26 cellular contexts compared by ENCODE assay signal in genomic region chr12:116116650-116117424, GRCh38.
DNase-seq lines count a peak whose midpoint lies in the region; ATAC-seq and TF ChIP-seq lines count a peak whose summit lies in the region.
"Had no signal": no experiment of that assay in that cellular context is flagged by ENCODE, and none has a peak within 500 bp of the region (broad histone marks: within the 10 kb centered on the region; RNA-seq: fewer than 3 reads in every experiment).

No MANE protein-coding gene starts in this region.

- no peak overlapping the region for H3K4me2 ChIP-seq in mammary epithelial cell (ENCODE audit: insufficient read depth, low read depth, low read length)

- intact Hi-C loops in mammary epithelial cell (cut with micrococcal nuclease): no loop called here
- intact Hi-C loops in MCF 10A (cut with micrococcal nuclease): no loop called here

- H4K20me1 ChIP-seq in mammary epithelial cell (ENCODE audit: insufficient read depth, low read length): peaks cover 4% of the 10 kb centered on the region

- H3K9me3 Mint-ChIP-seq in MCF 10A (ENCODE audit: unreplicated experiment) (no peaks in the 10 kb centered on the region), glutamatergic neuron (ENCODE audit: unreplicated experiment) (peaks cover 4% of the 10 kb centered on the region)
- no peaks in the 10 kb centered on the region for H3K9me3 Mint-ChIP-seq in activated T-helper 17 cell treated with anti-CD3 and anti-CD28 coated beads, Interleukin-2, amount 50 U/mL, for 72 hours
- H3K9me3 Mint-ChIP-seq in stimulated activated naive B cell treated with anti-CD40 and anti-IgM and Interleukin-4, amounts not matched to agents 10 μg/mL and 1 μg/mL and 100 μg/mL, for 72 hours: no peaks in the 10 kb centered on the region
- H3K9me3 Mint-ChIP-seq: activated T-helper 1 cell treated with anti-CD3 and anti-CD28 coated beads, Interleukin-12 subunit alpha, Interleukin-12 subunit beta, Interleukin-2, Interleukin-4 antibody, amounts not matched to agents 30 ng/mL and 10 ng/mL and 1 ng/mL, durations not matched to agents 14 hours and 24 hours and 36 hours; mesothelial cell of epicardium; natural killer cell treated with Interleukin-12 subunit alpha and Interleukin-12 subunit beta and Interleukin-15 and Interleukin-18, amount 100 ng/mL, for 72 hours had no signal

- in situ Hi-C loops in mammary epithelial cell (cut with MboI; ENCODE audit: low sequenced_read_pairs in 2 of 2): no loop called here

- no peaks in the 10 kb centered on the region for H3K36me3 ChIP-seq in mammary epithelial cell (ENCODE audit: insufficient read depth, low read length)
- H3K36me3 ChIP-seq: brain microvascular endothelial cell, colonic mucosa, ovary, suprapubic skin had no signal

- POLR2A ChIA-PET in MCF 10A (lab: Yijun Ruan, JAX): interaction anchor here (0.7 to 1.5 kb wide), 2 partner anchors 8 to 10 kb away, joined by 4 to 5 read pairs; no protein-coding TSS in a partner anchor

- no peak overlapping the region for H2AFZ ChIP-seq in mammary epithelial cell (ENCODE audit: low read depth, low read length)

- BruUV-seq in mammary epithelial cell (replicated peaks; lab: Mats Ljungman, UMichigan) (no TSS peak), MCF 10A (replicated peaks; lab: Mats Ljungman, UMichigan) (no TSS peak)

- dilution Hi-C loops in mammary epithelial cell (cut with HindIII; ENCODE audit: low sequenced_read_pairs): no loop called here

- peak in 2 of 3 experiments; percentile 20 to 71 for DNase-seq in NCI-H1417 (lab: John Stamatoyannopoulos, UW)
- DNase-seq in NCI-H1417 treated with DMSO at 0.1 percent for 48 hours (lab: John Stamatoyannopoulos, UW): no peak
- peak; percentile 37 for DNase-seq in mammary epithelial cell
- no peak for DNase-seq in MCF 10A (ENCODE audit: unreplicated experiment)
- DNase-seq in stimulated activated naive B cell treated with anti-CD40 and anti-IgM and Interleukin-4, amounts not matched to agents 10 μg/mL and 1 μg/mL and 100 μg/mL, for 72 hours: no peak
- DNase-seq in glutamatergic neuron: no peak
- no peak for DNase-seq in anterior cingulate cortex (lab: John Stamatoyannopoulos, UW)
- DNase-seq: 8988T; brain microvascular endothelial cell; Calu3; colonic mucosa; GOT3; Karpas-422; NCI-H1092; NCI-H2227 treated with DMSO at 0.1 percent for 48 hours; NK-92 treated with Interleukin-12 subunit alpha and Interleukin-12 subunit beta, amount 100 ng/mL, for 24 hours; ovary; right cardiac atrium had no signal

- H3K27ac Mint-ChIP-seq in MCF 10A (ENCODE audit: low read depth, unreplicated experiment) (no peak overlapping the region), glutamatergic neuron (ENCODE audit: unreplicated experiment) (no peak overlapping the region)
- no peak overlapping the region for H3K27ac Mint-ChIP-seq in activated T-helper 17 cell treated with anti-CD3 and anti-CD28 coated beads, Interleukin-2, amount 50 U/mL, for 72 hours
- H3K27ac Mint-ChIP-seq in stimulated activated naive B cell treated with anti-CD40 and anti-IgM and Interleukin-4, amounts not matched to agents 10 μg/mL and 1 μg/mL and 100 μg/mL, for 72 hours: peak overlapping the region; percentile 42
- H3K27ac Mint-ChIP-seq: activated T-helper 1 cell treated with anti-CD3 and anti-CD28 coated beads, Interleukin-12 subunit alpha, Interleukin-12 subunit beta, Interleukin-2, Interleukin-4 antibody, amounts not matched to agents 30 ng/mL and 10 ng/mL and 1 ng/mL, durations not matched to agents 14 hours and 24 hours and 36 hours; mesothelial cell of epicardium; natural killer cell treated with Interleukin-12 subunit alpha and Interleukin-12 subunit beta and Interleukin-15 and Interleukin-18, amount 100 ng/mL, for 72 hours had no signal

- TF ChIP-seq CTCF in mammary epithelial cell (conservative IDR thresholded peaks at IDR 0.05 in 1 of 2, IDR thresholded peaks at IDR 0.05 in 1 of 2; ENCODE audit: extremely low read depth in 1 of 2, insufficient read depth in 1 of 2, low read depth in 1 of 2, low read length in 2 of 2) (no peak), MCF 10A (IDR thresholded peaks at IDR 0.05; ENCODE audit: unreplicated experiment) (no peak), glutamatergic neuron (IDR thresholded peaks at IDR 0.05; ENCODE audit: partially characterized antibody, unreplicated experiment) (no peak)

- CTCF ChIA-PET in mammary epithelial cell (lab: Charles Lee; ENCODE audit: low non-redundant PET) (no interaction called here), MCF 10A (lab: Yijun Ruan, JAX) (interaction anchor here (0.6 to 1.6 kb wide), 3 partner anchors 11 to 907 kb away, joined by 3 to 4 read pairs (median 3); no protein-coding TSS in a partner anchor)

- H3K4me1 ChIP-seq in mammary epithelial cell (ENCODE audit: insufficient read depth, low read length): peaks cover 9% of the 10 kb centered on the region
- H3K4me1 ChIP-seq: colonic mucosa had no signal

- H3K36me3 Mint-ChIP-seq in MCF 10A (ENCODE audit: insufficient read depth, unreplicated experiment): no peaks in the 10 kb centered on the region
- H3K36me3 Mint-ChIP-seq in activated T-helper 17 cell treated with anti-CD3 and anti-CD28 coated beads, Interleukin-2, amount 50 U/mL, for 72 hours (ENCODE audit: low read depth): no peaks in the 10 kb centered on the region
- H3K36me3 Mint-ChIP-seq in stimulated activated naive B cell treated with anti-CD40 and anti-IgM and Interleukin-4, amounts not matched to agents 10 μg/mL and 1 μg/mL and 100 μg/mL, for 72 hours: no peaks in the 10 kb centered on the region
- no peaks in the 10 kb centered on the region for H3K36me3 Mint-ChIP-seq in glutamatergic neuron (ENCODE audit: unreplicated experiment)
- H3K36me3 Mint-ChIP-seq: mesothelial cell of epicardium; natural killer cell treated with Interleukin-12 subunit alpha and Interleukin-12 subunit beta and Interleukin-15 and Interleukin-18, amount 100 ng/mL, for 72 hours had no signal

- H3K4me3 ChIP-seq in mammary epithelial cell (replicated peaks in 1 of 3; ENCODE audit: insufficient read depth in 1 of 3, low read depth in 2 of 3, low read length in 3 of 3): no peak overlapping the region
- H3K4me3 ChIP-seq: colonic mucosa, ovary, suprapubic skin, vagina had no signal

- no peak overlapping the region for H3K27ac ChIP-seq in mammary epithelial cell (ENCODE audit: insufficient read depth, low read depth, low read length)
- H3K27ac ChIP-seq: brain microvascular endothelial cell, colonic mucosa, ovary, suprapubic skin, vagina, VCaP had no signal

- 87% methylated on average over 5 of the region's 5 CpGs for WGBS in mammary epithelial cell (ENCODE audit: low coverage, missing lambda C conversion rate)

- no peaks in the 10 kb centered on the region for H3K27me3 ChIP-seq in mammary epithelial cell (ENCODE audit: insufficient read depth, low read length)
- H3K27me3 ChIP-seq: brain microvascular endothelial cell, colonic mucosa, ovary, suprapubic skin, vagina had no signal

- no peaks in the 10 kb centered on the region for H3K9me3 ChIP-seq in mammary epithelial cell (replicated peaks; ENCODE audit: insufficient read depth, low read length)
- H3K9me3 ChIP-seq: colonic mucosa, ovary, suprapubic skin, vagina had no signal

- H3K9ac ChIP-seq in mammary epithelial cell (ENCODE audit: insufficient read depth, low read length): no peak overlapping the region

- H3K4me1 Mint-ChIP-seq in MCF 10A (ENCODE audit: insufficient read depth, unreplicated experiment) (peaks cover 30% of the 10 kb centered on the region), glutamatergic neuron (ENCODE audit: low read depth, unreplicated experiment) (peaks cover 51% of the 10 kb centered on the region)
- peaks cover 27% of the 10 kb centered on the region for H3K4me1 Mint-ChIP-seq in activated T-helper 17 cell treated with anti-CD3 and anti-CD28 coated beads, Interleukin-2, amount 50 U/mL, for 72 hours
- H3K4me1 Mint-ChIP-seq in stimulated activated naive B cell treated with anti-CD40 and anti-IgM and Interleukin-4, amounts not matched to agents 10 μg/mL and 1 μg/mL and 100 μg/mL, for 72 hours: peaks cover 26 to 57% of the 10 kb centered on the region in 2 donors

- peak; percentile 77 for ATAC-seq in activated T-helper 17 cell treated with anti-CD3 and anti-CD28 coated beads, Interleukin-2, amount 50 U/mL, for 72 hours (replicated peaks)
- no peak for ATAC-seq in stimulated activated naive B cell treated with anti-CD40 and anti-IgM and Interleukin-4, amounts not matched to agents 10 μg/mL and 1 μg/mL and 100 μg/mL, for 72 hours (replicated peaks)
- ATAC-seq: left lobe of liver; natural killer cell treated with Interleukin-12 subunit alpha and Interleukin-12 subunit beta and Interleukin-15 and Interleukin-18, amount 100 ng/mL, for 72 hours; right cardiac atrium had no signal

- peaks cover 92% of the 10 kb centered on the region for H3K79me2 ChIP-seq in mammary epithelial cell (ENCODE audit: insufficient read depth, low read length)

- no peaks in the 10 kb centered on the region for H3K27me3 Mint-ChIP-seq in MCF 10A (ENCODE audit: insufficient read depth, unreplicated experiment)
- H3K27me3 Mint-ChIP-seq in activated T-helper 17 cell treated with anti-CD3 and anti-CD28 coated beads, Interleukin-2, amount 50 U/mL, for 72 hours: no peaks in the 10 kb centered on the region
- no peaks in the 10 kb centered on the region for H3K27me3 Mint-ChIP-seq in stimulated activated naive B cell treated with anti-CD40 and anti-IgM and Interleukin-4, amounts not matched to agents 10 μg/mL and 1 μg/mL and 100 μg/mL, for 72 hours
- H3K27me3 Mint-ChIP-seq in glutamatergic neuron (ENCODE audit: unreplicated experiment): peaks cover 2% of the 10 kb centered on the region
- H3K27me3 Mint-ChIP-seq: natural killer cell treated with Interleukin-12 subunit alpha and Interleukin-12 subunit beta and Interleukin-15 and Interleukin-18, amount 100 ng/mL, for 72 hours had no signal

- no peak overlapping the region for H3K4me3 Mint-ChIP-seq in MCF 10A (ENCODE audit: unreplicated experiment)
- H3K4me3 Mint-ChIP-seq in activated T-helper 17 cell treated with anti-CD3 and anti-CD28 coated beads, Interleukin-2, amount 50 U/mL, for 72 hours: no peak overlapping the region
- H3K4me3 Mint-ChIP-seq in stimulated activated naive B cell treated with anti-CD40 and anti-IgM and Interleukin-4, amounts not matched to agents 10 μg/mL and 1 μg/mL and 100 μg/mL, for 72 hours: no peak overlapping the region
- no peak overlapping the region for H3K4me3 Mint-ChIP-seq in glutamatergic neuron (ENCODE audit: unreplicated experiment)
- H3K4me3 Mint-ChIP-seq: activated T-helper 1 cell treated with anti-CD3 and anti-CD28 coated beads, Interleukin-12 subunit alpha, Interleukin-12 subunit beta, Interleukin-2, Interleukin-4 antibody, amounts not matched to agents 30 ng/mL and 10 ng/mL and 1 ng/mL, durations not matched to agents 14 hours and 24 hours and 36 hours; mesothelial cell of epicardium; natural killer cell treated with Interleukin-12 subunit alpha and Interleukin-12 subunit beta and Interleukin-15 and Interleukin-18, amount 100 ng/mL, for 72 hours had no signal

Comparison
In these comparisons a context has a peak if more than half of its experiments do, and no peak if none do; other contexts are left out.
1. DNase-seq: peak in NCI-H1417 (2 of 3) and mammary epithelial cell (single experiment); none in NCI-H1417 treated with DMSO at 0.1 percent for 48 hours (single experiment), MCF 10A (single experiment), stimulated activated naive B cell treated with anti-CD40 and anti-IgM and Interleukin-4, amounts not matched to agents 10 μg/mL and 1 μg/mL and 100 μg/mL, for 72 hours (single experiment), glutamatergic neuron (single experiment) and anterior cingulate cortex (0 of 58).